ENCODE assay signal across 14 cellular contexts in genomic region chr5:180329138-180329435, GRCh38. TPM values are rescaled to one million over a fixed set of nuclear protein-coding genes. Genes with fewer than 3 reads are reported as not detected.
DNase-seq lines count a peak whose midpoint lies in the region; ATAC-seq, FAIRE-seq and TF ChIP-seq lines count a peak whose summit lies in the region.
"Had no signal": no experiment of that assay in that cellular context is flagged by ENCODE, and none has a peak within 500 bp of the region (broad histone marks: within the 10 kb centered on the region; RNA-seq: fewer than 3 reads in every experiment).

No MANE protein-coding gene starts in this region.

- no peak for FAIRE-seq in D721Med (lab: Jason Lieb, UNC)

- WGBS in HUES64 = 89% methylated on average over 7 of the region's 7 CpGs
- 88% methylated on average over 7 of the region's 7 CpGs for WGBS in esophagus muscularis mucosa
- WGBS in body of pancreas, 2 donors = 88 to 89% methylated on average over 7 of the region's 7 CpGs

- H2AFZ ChIP-seq in ACC112 (ENCODE audit: low read length, unreplicated experiment) = no peak overlapping the region
- H2AFZ ChIP-seq: GM23248 had no signal

- DNase-seq in adipocyte (ENCODE audit: low read depth) (no peak), posterior vena cava (ENCODE audit: low spot score) (peak; percentile 59), D721Med (ENCODE audit: insufficient read length, low spot score) (no peak), esophagus muscularis mucosa (ENCODE audit: extremely low spot score) (no peak), body of pancreas (no peak)
- no peak for DNase-seq in central memory CD4-positive, alpha-beta T cell
- DNase-seq: NCI-H2227 treated with DMSO at 0.1 percent for 48 hours had no signal

- TF ChIP-seq POLR2A in esophagus muscularis mucosa (IDR thresholded peaks at IDR 0.05; ENCODE audit: low read depth) (no peak), body of pancreas (IDR thresholded peaks at IDR 0.05) (no peak)

- no peaks in the 10 kb centered on the region for H3K79me2 ChIP-seq in ACC112 (ENCODE audit: control insufficient read depth, insufficient read depth, low read length, unreplicated experiment)

- intact Hi-C loops in posterior vena cava (cut with DNase I) = no loop called here
- intact Hi-C loops in esophagus muscularis mucosa (cut with DNase I) = loop anchor here (5.0 kb wide), 1 partner anchor 37 kb away; the partner anchor contains the start of gene MAPK9
- intact Hi-C loops in body of pancreas (cut with DNase I) = no loop called here

- TF ChIP-seq CTCF in D721Med (IDR thresholded peaks at IDR 0.05; ENCODE audit: insufficient read depth, missing control alignments) (no peak), esophagus muscularis mucosa (IDR thresholded peaks at IDR 0.05) (no peak), body of pancreas (IDR thresholded peaks at IDR 0.05) (no peak)

- H3K27ac ChIP-seq in ACC112 (ENCODE audit: low read depth, low read length) = peak overlapping the region; percentile 4; the same call in 1 of the 2 replicates
- peak overlapping the region; percentile 35; the same call in 1 of the 2 replicates for H3K27ac ChIP-seq in HUES64 (ENCODE audit: low read depth, low read length)
- no peak overlapping the region for H3K27ac ChIP-seq in esophagus muscularis mucosa (replicated peaks in 1 of 4)
- no peak overlapping the region for H3K27ac ChIP-seq in body of pancreas
- H3K27ac ChIP-seq: BLaER1 treated with 17β-estradiol and CSF1 and Interleukin-3, amounts not matched to agents 10 nM and 100 nM; SK-N-MC had no signal

- H3K27me3 ChIP-seq in ACC112 (ENCODE audit: insufficient read depth, low read length) = no peaks in the 10 kb centered on the region
- H3K27me3 ChIP-seq in HUES64 (ENCODE audit: insufficient read depth, low read length) = no peaks in the 10 kb centered on the region
- H3K27me3 ChIP-seq in adipocyte (replicated peaks; ENCODE audit: control insufficient read depth, insufficient read depth, low read length) = no peaks in the 10 kb centered on the region
- no peaks in the 10 kb centered on the region for H3K27me3 ChIP-seq in esophagus muscularis mucosa
- no peaks in the 10 kb centered on the region for H3K27me3 ChIP-seq in body of pancreas
- H3K27me3 ChIP-seq: BLaER1 treated with 17β-estradiol and CSF1 and Interleukin-3, amounts not matched to agents 10 nM and 100 nM had no signal

- no peak overlapping the region for H3K4me3 ChIP-seq in ACC112 (ENCODE audit: low read depth, low read length)
- no peak overlapping the region for H3K4me3 ChIP-seq in HUES64 (ENCODE audit: low read length)
- no peak overlapping the region for H3K4me3 ChIP-seq in adipocyte (ENCODE audit: low read length)
- H3K4me3 ChIP-seq in esophagus muscularis mucosa = no peak overlapping the region
- H3K4me3 ChIP-seq in body of pancreas = no peak overlapping the region
- H3K4me3 ChIP-seq: BLaER1 treated with 17β-estradiol and CSF1 and Interleukin-3, amounts not matched to agents 10 nM and 100 nM; GM23248; HAP-1; SK-N-MC had no signal

- peaks cover 59% of the 10 kb centered on the region for H3K4me1 ChIP-seq in ACC112 (ENCODE audit: control insufficient read depth, insufficient read depth, low read length, unreplicated experiment)
- peaks cover 18% of the 10 kb centered on the region for H3K4me1 ChIP-seq in HUES64 (ENCODE audit: insufficient read depth, low read length)
- peaks cover 52% of the 10 kb centered on the region for H3K4me1 ChIP-seq in adipocyte (ENCODE audit: control insufficient read depth, insufficient read depth, low read length)
- peaks cover 0 to 26% (median 8%) of the 10 kb centered on the region in 4 donors for H3K4me1 ChIP-seq in esophagus muscularis mucosa
- H3K4me1 ChIP-seq in body of pancreas = peaks cover 24% of the 10 kb centered on the region
- H3K4me1 ChIP-seq: HAP-1 had no signal

- ATAC-seq in body of pancreas = no peak

- no peaks in the 10 kb centered on the region for H3K9me3 ChIP-seq in HUES64 (ENCODE audit: insufficient read depth, low read depth, low read length)
- H3K9me3 ChIP-seq in adipocyte (ENCODE audit: control insufficient read depth, low read length) = no peaks in the 10 kb centered on the region
- H3K9me3 ChIP-seq in esophagus muscularis mucosa = no peaks in the 10 kb centered on the region
- no peaks in the 10 kb centered on the region for H3K9me3 ChIP-seq in body of pancreas
- H3K9me3 ChIP-seq: BLaER1 treated with 17β-estradiol and CSF1 and Interleukin-3, amounts not matched to agents 10 nM and 100 nM; HAP-1 had no signal

- TF ChIP-seq EP300 in esophagus muscularis mucosa (IDR thresholded peaks at IDR 0.05) = no peak

- H3K36me3 ChIP-seq in ACC112 (ENCODE audit: insufficient read depth, low read length) = peaks cover 12% of the 10 kb centered on the region; the same call in 1 of the 2 replicates
- H3K36me3 ChIP-seq in HUES64 (ENCODE audit: insufficient read depth, low read length) = peaks cover 83% of the 10 kb centered on the region
- peaks cover 36% of the 10 kb centered on the region for H3K36me3 ChIP-seq in adipocyte (ENCODE audit: control insufficient read depth, insufficient read depth, low read length, severe bottlenecking)
- peaks cover 0 to 24% (median 2%) of the 10 kb centered on the region in 4 donors for H3K36me3 ChIP-seq in esophagus muscularis mucosa
- H3K36me3 ChIP-seq in body of pancreas (replicated peaks in 1 of 2; ENCODE audit: insufficient read depth in 1 of 2, low read depth in 2 of 2) = no peaks in the 10 kb centered on the region
- H3K36me3 ChIP-seq: BLaER1 treated with 17β-estradiol and CSF1 and Interleukin-3, amounts not matched to agents 10 nM and 100 nM had no signal

- no peak overlapping the region for H3K9ac ChIP-seq in HUES64 (ENCODE audit: low read depth, low read length)
- H3K9ac ChIP-seq in adipocyte (ENCODE audit: low read length) = peak overlapping the region; percentile 65
- H3K9ac ChIP-seq: BLaER1 treated with 17β-estradiol and CSF1 and Interleukin-3, amounts not matched to agents 10 nM and 100 nM; GM23248 had no signal

RNA-seq across cellular contexts. Expression of gene GFPT2, which starts 24.0 kb away (rescaled TPM):
- polyA plus RNA-seq in HUES64 (2013, experiment 1 of 2) = 67.4 TPM
- polyA plus RNA-seq in HUES64 (2013, experiment 2 of 2) = 66.3 TPM
- total RNA-seq in posterior vena cava (10 to 100 TPM; 75.4 to 83.3 TPM), esophagus muscularis mucosa (100 to 1,000 TPM in 1 of 4 donors, 10 to 100 TPM in 3; 30.1 to 114 (median 33.6) TPM), body of pancreas (10 to 100 TPM in 1 of 2 donors, 1 to 10 TPM in 1; 3.9 to 17.5 TPM)
- total RNA-seq: OCI-LY7 had no signal

RNA-seq across cellular contexts. Expression of gene MAPK9, which starts 37.2 kb away (rescaled TPM):
- 23.5 TPM for polyA plus RNA-seq in HUES64 (2013, experiment 1 of 2)
- polyA plus RNA-seq in HUES64 (2013, experiment 2 of 2) = 23.6 TPM
- 10 to 100 TPM; 27.9 to 34.9 TPM for total RNA-seq in posterior vena cava
- 10 to 100 TPM; 36.4 to 42.3 (median 37.8) TPM for total RNA-seq in esophagus muscularis mucosa
- 10 to 100 TPM; 20.4 to 33.2 TPM for total RNA-seq in body of pancreas

Comparison
In these comparisons a context has a peak if more than half of its experiments do, and no peak if none do; other contexts are left out.
1. H3K27ac ChIP-seq: peak in ACC112 (single experiment) and HUES64 (single experiment); none in esophagus muscularis mucosa (0 of 4) and body of pancreas (0 of 4).